Comparison of ENCODE assay signal across 1 cellular context in the genomic region with DNA sequence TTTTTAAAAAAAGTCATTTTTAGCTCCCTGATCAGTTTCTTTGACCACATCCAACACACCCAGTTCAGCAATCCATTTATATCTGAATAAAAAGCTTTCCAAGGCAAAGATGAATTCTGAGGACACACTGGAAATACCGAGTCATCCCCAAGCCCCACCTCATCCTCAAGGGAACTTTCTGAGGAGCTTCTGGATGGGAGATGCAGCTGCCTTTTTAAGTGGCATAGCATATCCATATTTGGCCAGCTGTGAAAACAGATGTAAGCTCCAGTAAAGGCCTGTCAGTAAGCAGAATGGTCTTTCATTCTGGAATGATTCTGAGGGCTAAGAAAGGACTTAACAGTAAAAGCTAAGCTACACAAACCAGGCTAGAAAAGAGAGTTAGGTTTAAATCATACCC.
TF ChIP-seq lines count a peak whose summit lies in the region.

No MANE protein-coding gene starts in this region.

TF ChIP-seq in GM12878, 131 proteins besides CTCF, POLR2A, EP300 and RAD21:
- no peak for TF ChIP-seq KDM1A (IDR thresholded peaks at IDR 0.05; ENCODE audit: borderline replicate concordance)
- TF ChIP-seq BCLAF1 (IDR thresholded peaks at IDR 0.05) = no peak
- no peak for TF ChIP-seq ZBED1 (IDR thresholded peaks at IDR 0.05; ENCODE audit: borderline replicate concordance)
- TF ChIP-seq, protein P1, sequence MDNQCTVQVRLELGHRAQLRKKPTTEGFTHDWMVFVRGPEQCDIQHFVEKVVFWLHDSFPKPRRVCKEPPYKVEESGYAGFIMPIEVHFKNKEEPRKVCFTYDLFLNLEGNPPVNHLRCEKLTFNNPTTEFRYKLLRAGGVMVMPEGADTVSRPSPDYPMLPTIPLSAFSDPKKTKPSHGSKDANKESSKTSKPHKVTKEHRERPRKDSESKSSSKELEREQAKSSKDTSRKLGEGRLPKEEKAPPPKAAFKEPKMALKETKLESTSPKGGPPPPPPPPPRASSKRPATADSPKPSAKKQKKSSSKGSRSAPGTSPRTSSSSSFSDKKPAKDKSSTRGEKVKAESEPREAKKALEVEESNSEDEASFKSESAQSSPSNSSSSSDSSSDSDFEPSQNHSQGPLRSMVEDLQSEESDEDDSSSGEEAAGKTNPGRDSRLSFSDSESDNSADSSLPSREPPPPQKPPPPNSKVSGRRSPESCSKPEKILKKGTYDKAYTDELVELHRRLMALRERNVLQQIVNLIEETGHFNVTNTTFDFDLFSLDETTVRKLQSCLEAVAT (IDR thresholded peaks at IDR 0.05) = no peak
- TF ChIP-seq, protein P2, sequence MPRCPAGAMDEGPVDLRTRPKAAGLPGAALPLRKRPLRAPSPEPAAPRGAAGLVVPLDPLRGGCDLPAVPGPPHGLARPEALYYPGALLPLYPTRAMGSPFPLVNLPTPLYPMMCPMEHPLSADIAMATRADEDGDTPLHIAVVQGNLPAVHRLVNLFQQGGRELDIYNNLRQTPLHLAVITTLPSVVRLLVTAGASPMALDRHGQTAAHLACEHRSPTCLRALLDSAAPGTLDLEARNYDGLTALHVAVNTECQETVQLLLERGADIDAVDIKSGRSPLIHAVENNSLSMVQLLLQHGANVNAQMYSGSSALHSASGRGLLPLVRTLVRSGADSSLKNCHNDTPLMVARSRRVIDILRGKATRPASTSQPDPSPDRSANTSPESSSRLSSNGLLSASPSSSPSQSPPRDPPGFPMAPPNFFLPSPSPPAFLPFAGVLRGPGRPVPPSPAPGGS (IDR thresholded peaks at IDR 0.05; ENCODE audit: borderline replicate concordance, insufficient read depth, low read depth, low read length, poor library complexity, severe bottlenecking) = no peak
- TF ChIP-seq CHD4 (IDR thresholded peaks at IDR 0.05) = no peak
- no peak for TF ChIP-seq RB1 (IDR thresholded peaks at IDR 0.05; ENCODE audit: borderline replicate concordance)
- TF ChIP-seq FOXK2 (IDR thresholded peaks at IDR 0.05) = no peak
- TF ChIP-seq ZBTB40 (IDR thresholded peaks at IDR 0.05; ENCODE audit: borderline replicate concordance) = no peak
- TF ChIP-seq HDAC2 (IDR thresholded peaks at IDR 0.05) = no peak
- TF ChIP-seq, protein P3, sequence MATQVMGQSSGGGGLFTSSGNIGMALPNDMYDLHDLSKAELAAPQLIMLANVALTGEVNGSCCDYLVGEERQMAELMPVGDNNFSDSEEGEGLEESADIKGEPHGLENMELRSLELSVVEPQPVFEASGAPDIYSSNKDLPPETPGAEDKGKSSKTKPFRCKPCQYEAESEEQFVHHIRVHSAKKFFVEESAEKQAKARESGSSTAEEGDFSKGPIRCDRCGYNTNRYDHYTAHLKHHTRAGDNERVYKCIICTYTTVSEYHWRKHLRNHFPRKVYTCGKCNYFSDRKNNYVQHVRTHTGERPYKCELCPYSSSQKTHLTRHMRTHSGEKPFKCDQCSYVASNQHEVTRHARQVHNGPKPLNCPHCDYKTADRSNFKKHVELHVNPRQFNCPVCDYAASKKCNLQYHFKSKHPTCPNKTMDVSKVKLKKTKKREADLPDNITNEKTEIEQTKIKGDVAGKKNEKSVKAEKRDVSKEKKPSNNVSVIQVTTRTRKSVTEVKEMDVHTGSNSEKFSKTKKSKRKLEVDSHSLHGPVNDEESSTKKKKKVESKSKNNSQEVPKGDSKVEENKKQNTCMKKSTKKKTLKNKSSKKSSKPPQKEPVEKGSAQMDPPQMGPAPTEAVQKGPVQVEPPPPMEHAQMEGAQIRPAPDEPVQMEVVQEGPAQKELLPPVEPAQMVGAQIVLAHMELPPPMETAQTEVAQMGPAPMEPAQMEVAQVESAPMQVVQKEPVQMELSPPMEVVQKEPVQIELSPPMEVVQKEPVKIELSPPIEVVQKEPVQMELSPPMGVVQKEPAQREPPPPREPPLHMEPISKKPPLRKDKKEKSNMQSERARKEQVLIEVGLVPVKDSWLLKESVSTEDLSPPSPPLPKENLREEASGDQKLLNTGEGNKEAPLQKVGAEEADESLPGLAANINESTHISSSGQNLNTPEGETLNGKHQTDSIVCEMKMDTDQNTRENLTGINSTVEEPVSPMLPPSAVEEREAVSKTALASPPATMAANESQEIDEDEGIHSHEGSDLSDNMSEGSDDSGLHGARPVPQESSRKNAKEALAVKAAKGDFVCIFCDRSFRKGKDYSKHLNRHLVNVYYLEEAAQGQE (IDR thresholded peaks at IDR 0.05; ENCODE audit: low read depth, low read length) = no peak
- no peak for TF ChIP-seq GATAD2B (conservative IDR thresholded peaks at IDR 0.05; ENCODE audit: low read depth)
- TF ChIP-seq LARP7 (IDR thresholded peaks at IDR 0.05) = no peak
